20 cellular contexts compared by ENCODE assay signal in the genomic region with DNA sequence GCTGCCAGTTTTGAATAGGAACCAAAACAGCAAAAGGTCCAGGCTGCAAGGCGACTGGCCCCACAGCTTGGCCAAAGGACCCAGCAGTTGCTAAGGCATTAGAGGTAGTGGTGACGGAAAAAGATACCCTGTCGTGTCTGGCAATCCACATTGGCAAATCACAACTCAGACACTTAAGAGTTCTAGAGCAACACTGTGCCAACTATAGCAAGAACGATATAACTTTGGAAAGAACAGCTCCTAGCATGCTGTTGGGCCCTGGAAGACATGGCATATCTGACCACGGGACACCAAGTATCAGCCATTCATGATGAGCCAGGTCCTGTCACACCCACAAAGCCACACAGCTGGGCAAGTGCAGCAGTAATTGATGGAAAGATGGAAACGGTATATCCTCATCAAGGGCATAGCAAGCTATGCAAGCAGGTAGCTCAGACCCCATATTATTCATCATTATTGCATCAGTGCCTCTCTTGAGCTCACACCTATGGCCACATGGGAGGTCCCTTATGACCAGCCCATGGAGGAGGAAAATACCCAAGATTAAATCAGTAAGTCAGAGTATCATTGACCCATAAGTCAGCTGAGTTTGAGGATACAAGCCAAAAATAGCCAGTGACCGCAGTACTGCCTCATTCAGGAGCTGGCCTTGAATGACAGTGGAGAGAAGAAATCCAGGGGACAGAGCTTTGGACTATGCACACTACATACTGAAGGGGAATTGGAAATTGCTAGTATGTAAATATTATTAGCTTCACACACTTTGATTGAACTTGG.
"Had no signal": no experiment of that assay in that cellular context is flagged by ENCODE, and none has a peak within 500 bp of the region (broad histone marks: within the 10 kb centered on the region; RNA-seq: fewer than 3 reads in every experiment).

No MANE protein-coding gene starts in this region.

- H3K36me3 ChIP-seq: cardiac muscle cell, neural progenitor cell, thyroid gland had no signal

- H3K36me3 Mint-ChIP-seq: activated naive CD8-positive, alpha-beta T cell treated with anti-CD3 and anti-CD28 coated beads, Interleukin-2, amount 10 ng/mL, durations not matched to agents 7 days and 5 days; naive thymus-derived CD8-positive, alpha-beta T cell; neural progenitor cell; T-cell had no signal

- H3K4me1 ChIP-seq: neural progenitor cell, thyroid gland had no signal

- H3K9me3 ChIP-seq: thyroid gland had no signal

- H3K27ac ChIP-seq: cardiac muscle cell, neural progenitor cell, thyroid gland, VCaP had no signal

- DNase-seq: activated CD4-positive, alpha-beta memory T cell treated with anti-CD3 and anti-CD28 coated beads, Interleukin-2, amount 10 ng/mL, durations not matched to agents 7 days and 5 days; activated CD4-positive, alpha-beta T cell treated with anti-CD3 and anti-CD28 coated beads, Interleukin-2, amount 10 ng/mL, durations not matched to agents 24 days and 14 days; activated effector memory CD4-positive, alpha-beta T cell treated with Interleukin-2 at 50 U/mL for 16 hours; activated naive CD4-positive, alpha-beta T cell treated with anti-CD3 and anti-CD28 coated beads for 36 hours; activated naive CD8-positive, alpha-beta T cell treated with anti-CD3 and anti-CD28 coated beads, Interleukin-2, amount 10 ng/mL, durations not matched to agents 7 days and 5 days; activated T-cell treated with anti-CD3 and anti-CD28 coated beads, Interleukin-2, amount 50 U/mL, for 72 hours; amniotic stem cell; foreskin fibroblast; posterior cingulate gyrus; retina; stimulated activated CD4-positive, alpha-beta T cell treated with anti-CD3 and anti-CD28 coated beads, Interleukin-4, amount 100 ng/mL, for 4 hours; stimulated activated naive CD8-positive, alpha-beta T cell treated with anti-CD3 and anti-CD28 coated beads, Interleukin-15, Interleukin-2, amounts not matched to agents 100 U/mL and 50 U/mL, for 24 hours; T-cell; thyroid gland had no signal

- H3K4me2 ChIP-seq: neural progenitor cell had no signal

- H3K4me3 ChIP-seq: cardiac muscle cell, neural progenitor cell, thyroid gland had no signal

- H3K27me3 Mint-ChIP-seq: activated naive CD8-positive, alpha-beta T cell treated with anti-CD3 and anti-CD28 coated beads, Interleukin-2, amount 10 ng/mL, durations not matched to agents 7 days and 5 days had no signal

- H3K27ac Mint-ChIP-seq: activated CD4-positive, alpha-beta memory T cell treated with anti-CD3 and anti-CD28 coated beads, Interleukin-2, amount 10 ng/mL, durations not matched to agents 7 days and 5 days; activated CD4-positive, alpha-beta T cell treated with anti-CD3 and anti-CD28 coated beads, Interleukin-2, amount 10 ng/mL, durations not matched to agents 24 days and 14 days; activated naive CD4-positive, alpha-beta T cell treated with anti-CD3 and anti-CD28 coated beads for 36 hours; activated naive CD8-positive, alpha-beta T cell treated with anti-CD3 and anti-CD28 coated beads, Interleukin-2, amount 10 ng/mL, durations not matched to agents 7 days and 5 days; activated T-cell treated with anti-CD3 and anti-CD28 coated beads, Interleukin-2, amount 50 U/mL, for 72 hours; neural progenitor cell; T-cell; T-helper 2 cell treated with Interferon-gamma antibody and Interleukin-4, amounts not matched to agents 5 μg/mL and 100 μg/mL, for 36 hours had no signal

- H3K4me3 Mint-ChIP-seq: activated CD4-positive, alpha-beta memory T cell treated with anti-CD3 and anti-CD28 coated beads, Interleukin-2, amount 10 ng/mL, durations not matched to agents 7 days and 5 days; activated CD4-positive, alpha-beta T cell treated with anti-CD3 and anti-CD28 coated beads, Interleukin-2, amount 10 ng/mL, durations not matched to agents 24 days and 14 days; activated naive CD4-positive, alpha-beta T cell treated with anti-CD3 and anti-CD28 coated beads for 36 hours; activated naive CD8-positive, alpha-beta T cell treated with anti-CD3 and anti-CD28 coated beads, Interleukin-2, amount 10 ng/mL, durations not matched to agents 7 days and 5 days; activated T-cell treated with anti-CD3 and anti-CD28 coated beads, Interleukin-2, amount 50 U/mL, for 72 hours; naive thymus-derived CD8-positive, alpha-beta T cell; neural progenitor cell; T-cell; T-helper 2 cell treated with Interferon-gamma antibody and Interleukin-4, amounts not matched to agents 5 μg/mL and 100 μg/mL, for 36 hours had no signal

- H3K9me3 Mint-ChIP-seq: activated CD4-positive, alpha-beta memory T cell treated with anti-CD3 and anti-CD28 coated beads, Interleukin-2, amount 10 ng/mL, durations not matched to agents 7 days and 5 days; activated CD4-positive, alpha-beta T cell treated with anti-CD3 and anti-CD28 coated beads, Interleukin-2, amount 10 ng/mL, durations not matched to agents 24 days and 14 days; activated naive CD4-positive, alpha-beta T cell treated with anti-CD3 and anti-CD28 coated beads for 36 hours; activated naive CD8-positive, alpha-beta T cell treated with anti-CD3 and anti-CD28 coated beads, Interleukin-2, amount 10 ng/mL, durations not matched to agents 7 days and 5 days; activated T-cell treated with anti-CD3 and anti-CD28 coated beads, Interleukin-2, amount 50 U/mL, for 72 hours; naive thymus-derived CD8-positive, alpha-beta T cell; neural progenitor cell; T-cell; T-helper 2 cell treated with Interferon-gamma antibody and Interleukin-4, amounts not matched to agents 5 μg/mL and 100 μg/mL, for 36 hours had no signal

- H2AFZ ChIP-seq: neural progenitor cell had no signal

- ATAC-seq: activated CD4-positive, CD25-positive, alpha-beta regulatory T cell treated with anti-CD3 and anti-CD28 coated beads, Interleukin-2, amount 50 U/mL, for 24 hours; activated T-cell treated with anti-CD3 and anti-CD28 coated beads, Interleukin-2, amount 50 U/mL, for 72 hours; naive thymus-derived CD8-positive, alpha-beta T cell; stimulated activated naive CD8-positive, alpha-beta T cell treated with anti-CD3 and anti-CD28 coated beads, Interleukin-15, Interleukin-2, amounts not matched to agents 100 U/mL and 50 U/mL, for 24 hours had no signal

- H3K9ac ChIP-seq: neural progenitor cell had no signal

- H3K4me1 Mint-ChIP-seq: activated CD4-positive, alpha-beta memory T cell treated with anti-CD3 and anti-CD28 coated beads, Interleukin-2, amount 10 ng/mL, durations not matched to agents 7 days and 5 days; activated CD4-positive, alpha-beta T cell treated with anti-CD3 and anti-CD28 coated beads, Interleukin-2, amount 10 ng/mL, durations not matched to agents 24 days and 14 days had no signal

- H3K27me3 ChIP-seq: neural progenitor cell, thyroid gland had no signal
